23 cellular contexts compared by ENCODE assay signal in genomic region chr9:99129091-99129490, GRCh38. TPM values are rescaled to one million over a fixed set of nuclear protein-coding genes. Genes with fewer than 3 reads are reported as not detected.
A peak's percentile ranks its signal among the peaks of the same experiment; 100 is the strongest.
DNase-seq lines count a peak whose midpoint lies in the region; ATAC-seq, FAIRE-seq and TF ChIP-seq lines count a peak whose summit lies in the region.
"Had no signal": no experiment of that assay in that cellular context is flagged by ENCODE, and none has a peak within 500 bp of the region (broad histone marks: within the 10 kb centered on the region; RNA-seq: fewer than 3 reads in every experiment).

No MANE protein-coding gene starts in this region.

- H3K27ac ChIP-seq in colonic mucosa = no peak overlapping the region
- H3K27ac ChIP-seq: C4-2B, heart right ventricle, transverse colon had no signal

- no peak for ATAC-seq in activated T-helper 17 cell treated with anti-CD3 and anti-CD28 coated beads, Interleukin-2, amount 50 U/mL, for 72 hours (replicated peaks)
- ATAC-seq in naive thymus-derived CD8-positive, alpha-beta T cell = peak; percentile 78 to 87
- ATAC-seq: heart right ventricle; stimulated activated effector memory CD8-positive, alpha-beta T cell treated with anti-CD3 and anti-CD28 coated beads, Interleukin-12 subunit alpha, Interleukin-12 subunit beta, amount 100 ng/mL, for 72 hours had no signal

- peak; percentile 31 for FAIRE-seq in GM12891 (lab: Jason Lieb, UNC)
- FAIRE-seq: GM19239, islet of Langerhans had no signal

- no peaks in the 10 kb centered on the region for H3K9me3 ChIP-seq in colonic mucosa
- H3K9me3 ChIP-seq: HAP-1, heart right ventricle, Peyer's patch, SK-N-SH, transverse colon had no signal

- peak overlapping the region; percentile 45 for H3K27ac Mint-ChIP-seq in activated CD4-positive, alpha-beta T cell treated with anti-CD3 and anti-CD28 coated beads, Interleukin-2, amount 10 ng/mL, durations not matched to agents 24 days and 14 days
- peak overlapping the region; percentile 53 for H3K27ac Mint-ChIP-seq in activated T-helper 17 cell treated with anti-CD3 and anti-CD28 coated beads, Interleukin-2, amount 50 U/mL, for 72 hours
- H3K27ac Mint-ChIP-seq in naive thymus-derived CD8-positive, alpha-beta T cell = peak overlapping the region; percentile 68 to 92 (median 84)
- H3K27ac Mint-ChIP-seq in progenitor cell of endocrine pancreas = no peak overlapping the region
- H3K27ac Mint-ChIP-seq: stimulated activated effector memory CD8-positive, alpha-beta T cell treated with anti-CD3 and anti-CD28 coated beads, Interleukin-12 subunit alpha, Interleukin-12 subunit beta, amount 100 ng/mL, for 72 hours had no signal

- no peak overlapping the region for H3K9ac ChIP-seq in colonic mucosa (ENCODE audit: low read depth in 2 of 2, low read length in 2 of 2)
- H3K9ac ChIP-seq: SK-N-SH had no signal

- in situ Hi-C loops in GM13976 (cut with MboI; ENCODE audit: low sequenced_read_pairs, unreplicated experiment) = no loop called here

- no peak overlapping the region for H3K4me3 ChIP-seq in colonic mucosa
- H3K4me3 ChIP-seq: HAP-1, heart right ventricle, Peyer's patch, transverse colon had no signal

- DNase-seq in activated CD4-positive, alpha-beta T cell treated with anti-CD3 and anti-CD28 coated beads, Interleukin-2, amount 10 ng/mL, durations not matched to agents 24 days and 14 days = no peak
- DNase-seq in activated CD4-positive, alpha-beta T cell treated with anti-CD3 and anti-CD28 coated beads, Interleukin-2, amount 50 U/mL, for 1 hour = no peak
- DNase-seq in GM12891 (ENCODE audit: insufficient read length, low spot score) = no peak
- DNase-seq in naive thymus-derived CD8-positive, alpha-beta T cell = peak in 4 of 10 donors; percentile 11 to 60 (median 46)
- no peak for DNase-seq in progenitor cell of endocrine pancreas (ENCODE audit: low spot score, unreplicated experiment)
- DNase-seq in GM13976 (ENCODE audit: low spot score) = no peak
- DNase-seq in colonic mucosa = no peak
- DNase-seq: activated CD8-positive, alpha-beta memory T cell treated with anti-CD3 and anti-CD28 coated beads for 24 hours; activated naive CD4-positive, alpha-beta T cell treated with Interleukin-2 at 50 U/mL for 16 hours; heart right ventricle; NCI-H1092; NCI-H748 treated with DMSO at 0.1 percent for 48 hours; Peyer's patch; SK-N-SH; stimulated activated CD4-positive, alpha-beta T cell treated with anti-CD3 and anti-CD28 coated beads, Interleukin-12 subunit alpha, Interleukin-12 subunit beta, amount 100 ng/mL, for 4 hours; transverse colon had no signal

- H3K36me3 ChIP-seq in colonic mucosa = no peaks in the 10 kb centered on the region
- H3K36me3 ChIP-seq: HAP-1, transverse colon had no signal

- H3K4me1 Mint-ChIP-seq in activated CD4-positive, alpha-beta T cell treated with anti-CD3 and anti-CD28 coated beads, Interleukin-2, amount 10 ng/mL, durations not matched to agents 24 days and 14 days = peaks cover 58% of the 10 kb centered on the region
- peaks cover 38% of the 10 kb centered on the region for H3K4me1 Mint-ChIP-seq in activated T-helper 17 cell treated with anti-CD3 and anti-CD28 coated beads, Interleukin-2, amount 50 U/mL, for 72 hours
- H3K4me1 Mint-ChIP-seq in naive thymus-derived CD8-positive, alpha-beta T cell = peaks cover 41 to 92% (median 88%) of the 10 kb centered on the region in 4 donors
- H3K4me1 Mint-ChIP-seq in progenitor cell of endocrine pancreas (ENCODE audit: low read depth) = no peaks in the 10 kb centered on the region

- no peaks in the 10 kb centered on the region for H3K4me1 ChIP-seq in colonic mucosa

- no peak for TF ChIP-seq POLR2A in GM12891 (IDR thresholded peaks at IDR 0.05; ENCODE audit: low read depth, low read length)

- H3K9me3 Mint-ChIP-seq in activated CD4-positive, alpha-beta T cell treated with anti-CD3 and anti-CD28 coated beads, Interleukin-2, amount 10 ng/mL, durations not matched to agents 24 days and 14 days = peaks cover 3% of the 10 kb centered on the region
- no peaks in the 10 kb centered on the region for H3K9me3 Mint-ChIP-seq in activated T-helper 17 cell treated with anti-CD3 and anti-CD28 coated beads, Interleukin-2, amount 50 U/mL, for 72 hours
- no peaks in the 10 kb centered on the region for H3K9me3 Mint-ChIP-seq in naive thymus-derived CD8-positive, alpha-beta T cell
- no peaks in the 10 kb centered on the region for H3K9me3 Mint-ChIP-seq in progenitor cell of endocrine pancreas (ENCODE audit: low read depth)
- H3K9me3 Mint-ChIP-seq: neural crest cell; stimulated activated effector memory CD8-positive, alpha-beta T cell treated with anti-CD3 and anti-CD28 coated beads, Interleukin-12 subunit alpha, Interleukin-12 subunit beta, amount 100 ng/mL, for 72 hours had no signal

- intact Hi-C loops in activated CD4-positive, alpha-beta T cell treated with anti-CD3 and anti-CD28 coated beads, Interleukin-2, amount 10 ng/mL, durations not matched to agents 24 days and 14 days (cut with micrococcal nuclease) = loop anchor here (2.0 kb wide), 2 partner anchors 14 to 16 kb away; no protein-coding TSS in a partner anchor
- intact Hi-C loops in colonic mucosa (cut with DNase I) = no loop called here

- H3K27me3 Mint-ChIP-seq in activated CD4-positive, alpha-beta T cell treated with anti-CD3 and anti-CD28 coated beads, Interleukin-2, amount 10 ng/mL, durations not matched to agents 24 days and 14 days = no peaks in the 10 kb centered on the region
- no peaks in the 10 kb centered on the region for H3K27me3 Mint-ChIP-seq in activated T-helper 17 cell treated with anti-CD3 and anti-CD28 coated beads, Interleukin-2, amount 50 U/mL, for 72 hours
- no peaks in the 10 kb centered on the region for H3K27me3 Mint-ChIP-seq in naive thymus-derived CD8-positive, alpha-beta T cell
- no peaks in the 10 kb centered on the region for H3K27me3 Mint-ChIP-seq in progenitor cell of endocrine pancreas

- no peak for TF ChIP-seq CTCF in progenitor cell of endocrine pancreas (IDR thresholded peaks at IDR 0.05; ENCODE audit: unreplicated experiment)
- TF ChIP-seq CTCF in GM13976 (IDR thresholded peaks at IDR 0.05; ENCODE audit: borderline replicate concordance, control extremely low read depth, extremely low read depth, insufficient read depth, missing control alignments) = no peak
- TF ChIP-seq CTCF in colonic mucosa (IDR thresholded peaks at IDR 0.05) = no peak

- POLR2A ChIA-PET in naive thymus-derived CD8-positive, alpha-beta T cell (lab: Charles Lee) = interaction anchor here (1.0 to 1.3 kb wide), 3 partner anchors 9 to 26 kb away, joined by 3 to 5 read pairs (median 4); no protein-coding TSS in a partner anchor

- peaks cover 65% of the 10 kb centered on the region for H3K36me3 Mint-ChIP-seq in activated CD4-positive, alpha-beta T cell treated with anti-CD3 and anti-CD28 coated beads, Interleukin-2, amount 10 ng/mL, durations not matched to agents 24 days and 14 days (ENCODE audit: low read depth)
- peaks cover 55% of the 10 kb centered on the region for H3K36me3 Mint-ChIP-seq in activated T-helper 17 cell treated with anti-CD3 and anti-CD28 coated beads, Interleukin-2, amount 50 U/mL, for 72 hours (ENCODE audit: low read depth)
- H3K36me3 Mint-ChIP-seq in naive thymus-derived CD8-positive, alpha-beta T cell = peaks cover 0 to 27% (median 15%) of the 10 kb centered on the region in 3 donors
- H3K36me3 Mint-ChIP-seq in progenitor cell of endocrine pancreas (ENCODE audit: insufficient read depth) = peaks cover 2% of the 10 kb centered on the region

- H3K4me3 Mint-ChIP-seq in activated CD4-positive, alpha-beta T cell treated with anti-CD3 and anti-CD28 coated beads, Interleukin-2, amount 10 ng/mL, durations not matched to agents 24 days and 14 days = peak overlapping the region; percentile 50
- peak overlapping the region; percentile 24 for H3K4me3 Mint-ChIP-seq in activated T-helper 17 cell treated with anti-CD3 and anti-CD28 coated beads, Interleukin-2, amount 50 U/mL, for 72 hours
- H3K4me3 Mint-ChIP-seq in naive thymus-derived CD8-positive, alpha-beta T cell = peak overlapping the region; percentile 27 to 81 (median 58)
- no peak overlapping the region for H3K4me3 Mint-ChIP-seq in progenitor cell of endocrine pancreas (ENCODE audit: low read depth)
- H3K4me3 Mint-ChIP-seq: neural crest cell; stimulated activated effector memory CD8-positive, alpha-beta T cell treated with anti-CD3 and anti-CD28 coated beads, Interleukin-12 subunit alpha, Interleukin-12 subunit beta, amount 100 ng/mL, for 72 hours had no signal

- no peaks in the 10 kb centered on the region for H3K27me3 ChIP-seq in colonic mucosa
- H3K27me3 ChIP-seq: heart right ventricle, Peyer's patch, transverse colon had no signal

TF ChIP-seq in GM12891, 5 proteins besides CTCF, POLR2A, EP300 and RAD21:
- TF ChIP-seq POLR2AphosphoS5 (IDR thresholded peaks at IDR 0.05; ENCODE audit: low read depth, low read length) (no peak), TAF1 (IDR thresholded peaks at IDR 0.05; ENCODE audit: low read depth, low read length) (no peak), POU2F2 (IDR thresholded peaks at IDR 0.05; ENCODE audit: low read depth, low read length) (no peak), SPI1 (IDR thresholded peaks at IDR 0.05; ENCODE audit: low read depth, low read length) (no peak), PAX5 (IDR thresholded peaks at IDR 0.05; ENCODE audit: insufficient read depth, low read length, severe bottlenecking) (no peak)
TF ChIP-seq in GM12891: peak in this region for 0.

RNA-seq across cellular contexts. Expression of gene TGFBR1, which starts 24.2 kb away (rescaled TPM):
- total RNA-seq in activated CD4-positive, alpha-beta T cell treated with anti-CD3 and anti-CD28 coated beads, Interleukin-2, amount 10 ng/mL, durations not matched to agents 24 days and 14 days = 29.7 and 35.3 TPM in 2 replicates
- 4.2 TPM for polyA plus RNA-seq in GM12891 (2012; ENCODE audit: low read depth, missing spikeins)
- 10 to 100 TPM; 56.0 to 56.3 TPM for total RNA-seq in activated T-helper 17 cell treated with anti-CD3 and anti-CD28 coated beads, Interleukin-2, amount 50 U/mL, for 72 hours
- 10 to 100 TPM; 43.6 to 45.3 TPM for total RNA-seq in naive thymus-derived CD8-positive, alpha-beta T cell
- polyA plus RNA-seq in naive thymus-derived CD8-positive, alpha-beta T cell = 10 to 100 TPM; 19.2 to 23.6 (median 22.3) TPM
- total RNA-seq in progenitor cell of endocrine pancreas (93.8 and 96.6 TPM in 2 replicates), colonic mucosa (10 to 100 TPM; 19.0 to 48.7 TPM)
